1 cellular context compared by ENCODE assay signal in the genomic region with DNA sequence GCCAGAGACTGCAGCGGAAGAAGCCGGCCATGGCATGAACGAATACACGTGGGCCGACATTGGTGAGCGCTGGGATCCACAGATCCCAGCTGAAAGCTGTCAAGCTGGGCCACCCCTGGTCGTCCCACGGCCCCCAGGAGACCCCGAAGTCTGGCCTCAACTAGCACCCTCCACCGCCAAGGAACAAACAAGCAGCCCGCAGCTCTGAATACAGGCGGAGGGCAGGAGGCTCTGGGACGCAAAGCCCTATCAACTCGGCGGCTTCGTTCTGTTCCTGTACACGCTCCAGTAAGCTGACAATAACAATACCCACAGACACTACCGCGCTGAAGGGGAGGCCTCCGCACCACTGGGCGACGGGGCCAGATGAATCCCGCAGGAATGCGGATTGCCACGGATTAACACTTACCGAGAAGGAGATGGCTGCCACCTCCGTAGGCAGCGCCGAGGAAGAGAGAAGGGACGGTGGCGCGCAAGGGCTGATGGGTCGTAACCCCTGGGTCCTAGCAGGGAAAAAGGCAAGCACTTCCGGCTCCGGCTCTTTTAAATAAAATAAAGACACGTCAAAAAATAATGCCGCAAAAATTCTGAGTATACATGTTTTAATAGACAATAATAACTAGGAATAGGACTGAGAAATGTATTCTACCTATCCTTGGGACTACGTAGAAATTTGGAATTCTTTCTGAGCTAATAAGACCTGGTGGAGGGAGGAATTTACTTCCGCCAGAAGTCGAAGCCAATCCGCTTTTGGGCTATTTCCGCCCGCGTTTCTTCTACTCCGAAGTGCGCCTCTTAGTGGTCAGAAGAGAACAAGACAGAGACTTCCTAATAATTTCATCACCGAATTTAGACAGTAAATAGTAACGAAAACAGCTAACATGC.
TF ChIP-seq lines count a peak whose summit lies in the region.

TSS of gene RPL32 (minus strand) at position 481 of the 885 bp plus-strand sequence. CDS start 1,328 bp downstream, outside the sequence.

TF ChIP-seq in HepG2, 621 proteins besides CTCF, POLR2A, EP300 and RAD21 (continued from another document and continues in another):
- TF ChIP-seq, protein P1, sequence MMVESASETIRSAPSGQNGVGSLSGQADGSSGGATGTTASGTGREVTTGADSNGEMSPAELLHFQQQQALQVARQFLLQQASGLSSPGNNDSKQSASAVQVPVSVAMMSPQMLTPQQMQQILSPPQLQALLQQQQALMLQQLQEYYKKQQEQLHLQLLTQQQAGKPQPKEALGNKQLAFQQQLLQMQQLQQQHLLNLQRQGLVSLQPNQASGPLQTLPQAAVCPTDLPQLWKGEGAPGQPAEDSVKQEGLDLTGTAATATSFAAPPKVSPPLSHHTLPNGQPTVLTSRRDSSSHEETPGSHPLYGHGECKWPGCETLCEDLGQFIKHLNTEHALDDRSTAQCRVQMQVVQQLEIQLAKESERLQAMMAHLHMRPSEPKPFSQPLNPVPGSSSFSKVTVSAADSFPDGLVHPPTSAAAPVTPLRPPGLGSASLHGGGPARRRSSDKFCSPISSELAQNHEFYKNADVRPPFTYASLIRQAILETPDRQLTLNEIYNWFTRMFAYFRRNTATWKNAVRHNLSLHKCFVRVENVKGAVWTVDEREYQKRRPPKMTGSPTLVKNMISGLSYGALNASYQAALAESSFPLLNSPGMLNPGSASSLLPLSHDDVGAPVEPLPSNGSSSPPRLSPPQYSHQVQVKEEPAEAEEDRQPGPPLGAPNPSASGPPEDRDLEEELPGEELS (CRISPR knock-in tag; IDR thresholded peaks at IDR 0.05), result peak; percentile 36
- no peak for TF ChIP-seq THAP8 (CRISPR knock-in tag; IDR thresholded peaks at IDR 0.05; ENCODE audit: borderline replicate concordance)
- TF ChIP-seq, protein P2, sequence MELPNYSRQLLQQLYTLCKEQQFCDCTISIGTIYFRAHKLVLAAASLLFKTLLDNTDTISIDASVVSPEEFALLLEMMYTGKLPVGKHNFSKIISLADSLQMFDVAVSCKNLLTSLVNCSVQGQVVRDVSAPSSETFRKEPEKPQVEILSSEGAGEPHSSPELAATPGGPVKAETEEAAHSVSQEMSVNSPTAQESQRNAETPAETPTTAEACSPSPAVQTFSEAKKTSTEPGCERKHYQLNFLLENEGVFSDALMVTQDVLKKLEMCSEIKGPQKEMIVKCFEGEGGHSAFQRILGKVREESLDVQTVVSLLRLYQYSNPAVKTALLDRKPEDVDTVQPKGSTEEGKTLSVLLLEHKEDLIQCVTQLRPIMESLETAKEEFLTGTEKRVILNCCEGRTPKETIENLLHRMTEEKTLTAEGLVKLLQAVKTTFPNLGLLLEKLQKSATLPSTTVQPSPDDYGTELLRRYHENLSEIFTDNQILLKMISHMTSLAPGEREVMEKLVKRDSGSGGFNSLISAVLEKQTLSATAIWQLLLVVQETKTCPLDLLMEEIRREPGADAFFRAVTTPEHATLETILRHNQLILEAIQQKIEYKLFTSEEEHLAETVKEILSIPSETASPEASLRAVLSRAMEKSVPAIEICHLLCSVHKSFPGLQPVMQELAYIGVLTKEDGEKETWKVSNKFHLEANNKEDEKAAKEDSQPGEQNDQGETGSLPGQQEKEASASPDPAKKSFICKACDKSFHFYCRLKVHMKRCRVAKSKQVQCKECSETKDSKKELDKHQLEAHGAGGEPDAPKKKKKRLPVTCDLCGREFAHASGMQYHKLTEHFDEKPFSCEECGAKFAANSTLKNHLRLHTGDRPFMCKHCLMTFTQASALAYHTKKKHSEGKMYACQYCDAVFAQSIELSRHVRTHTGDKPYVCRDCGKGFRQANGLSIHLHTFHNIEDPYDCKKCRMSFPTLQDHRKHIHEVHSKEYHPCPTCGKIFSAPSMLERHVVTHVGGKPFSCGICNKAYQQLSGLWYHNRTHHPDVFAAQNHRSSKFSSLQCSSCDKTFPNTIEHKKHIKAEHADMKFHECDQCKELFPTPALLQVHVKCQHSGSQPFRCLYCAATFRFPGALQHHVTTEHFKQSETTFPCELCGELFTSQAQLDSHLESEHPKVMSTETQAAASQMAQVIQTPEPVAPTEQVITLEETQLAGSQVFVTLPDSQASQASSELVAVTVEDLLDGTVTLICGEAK (IDR thresholded peaks at IDR 0.05), result peak; percentile 73
- TF ChIP-seq, protein P2 (CRISPR knock-in tag; IDR thresholded peaks at IDR 0.05), result peak; percentile 87
- TF ChIP-seq ZNF879 (CRISPR knock-in tag; IDR thresholded peaks at IDR 0.05), result no peak
- TF ChIP-seq SALL2 (CRISPR knock-in tag; IDR thresholded peaks at IDR 0.05), result peak; percentile 50; the same call in 1 of the 2 replicates
- TF ChIP-seq ZNF292 (CRISPR knock-in tag; IDR thresholded peaks at IDR 0.05; ENCODE audit: borderline replicate concordance, low read depth), result no peak
- TF ChIP-seq MEIS2 (CRISPR knock-in tag; IDR thresholded peaks at IDR 0.05), result peak; percentile 69; the same call in 1 of the 2 replicates
- TF ChIP-seq DNMT1 (CRISPR knock-in tag; IDR thresholded peaks at IDR 0.05), result no peak
- TF ChIP-seq ZNF232 (CRISPR knock-in tag; IDR thresholded peaks at IDR 0.05; ENCODE audit: borderline replicate concordance), result peak; percentile 76; the same call in 1 of the 2 replicates
- TF ChIP-seq, protein P3, sequence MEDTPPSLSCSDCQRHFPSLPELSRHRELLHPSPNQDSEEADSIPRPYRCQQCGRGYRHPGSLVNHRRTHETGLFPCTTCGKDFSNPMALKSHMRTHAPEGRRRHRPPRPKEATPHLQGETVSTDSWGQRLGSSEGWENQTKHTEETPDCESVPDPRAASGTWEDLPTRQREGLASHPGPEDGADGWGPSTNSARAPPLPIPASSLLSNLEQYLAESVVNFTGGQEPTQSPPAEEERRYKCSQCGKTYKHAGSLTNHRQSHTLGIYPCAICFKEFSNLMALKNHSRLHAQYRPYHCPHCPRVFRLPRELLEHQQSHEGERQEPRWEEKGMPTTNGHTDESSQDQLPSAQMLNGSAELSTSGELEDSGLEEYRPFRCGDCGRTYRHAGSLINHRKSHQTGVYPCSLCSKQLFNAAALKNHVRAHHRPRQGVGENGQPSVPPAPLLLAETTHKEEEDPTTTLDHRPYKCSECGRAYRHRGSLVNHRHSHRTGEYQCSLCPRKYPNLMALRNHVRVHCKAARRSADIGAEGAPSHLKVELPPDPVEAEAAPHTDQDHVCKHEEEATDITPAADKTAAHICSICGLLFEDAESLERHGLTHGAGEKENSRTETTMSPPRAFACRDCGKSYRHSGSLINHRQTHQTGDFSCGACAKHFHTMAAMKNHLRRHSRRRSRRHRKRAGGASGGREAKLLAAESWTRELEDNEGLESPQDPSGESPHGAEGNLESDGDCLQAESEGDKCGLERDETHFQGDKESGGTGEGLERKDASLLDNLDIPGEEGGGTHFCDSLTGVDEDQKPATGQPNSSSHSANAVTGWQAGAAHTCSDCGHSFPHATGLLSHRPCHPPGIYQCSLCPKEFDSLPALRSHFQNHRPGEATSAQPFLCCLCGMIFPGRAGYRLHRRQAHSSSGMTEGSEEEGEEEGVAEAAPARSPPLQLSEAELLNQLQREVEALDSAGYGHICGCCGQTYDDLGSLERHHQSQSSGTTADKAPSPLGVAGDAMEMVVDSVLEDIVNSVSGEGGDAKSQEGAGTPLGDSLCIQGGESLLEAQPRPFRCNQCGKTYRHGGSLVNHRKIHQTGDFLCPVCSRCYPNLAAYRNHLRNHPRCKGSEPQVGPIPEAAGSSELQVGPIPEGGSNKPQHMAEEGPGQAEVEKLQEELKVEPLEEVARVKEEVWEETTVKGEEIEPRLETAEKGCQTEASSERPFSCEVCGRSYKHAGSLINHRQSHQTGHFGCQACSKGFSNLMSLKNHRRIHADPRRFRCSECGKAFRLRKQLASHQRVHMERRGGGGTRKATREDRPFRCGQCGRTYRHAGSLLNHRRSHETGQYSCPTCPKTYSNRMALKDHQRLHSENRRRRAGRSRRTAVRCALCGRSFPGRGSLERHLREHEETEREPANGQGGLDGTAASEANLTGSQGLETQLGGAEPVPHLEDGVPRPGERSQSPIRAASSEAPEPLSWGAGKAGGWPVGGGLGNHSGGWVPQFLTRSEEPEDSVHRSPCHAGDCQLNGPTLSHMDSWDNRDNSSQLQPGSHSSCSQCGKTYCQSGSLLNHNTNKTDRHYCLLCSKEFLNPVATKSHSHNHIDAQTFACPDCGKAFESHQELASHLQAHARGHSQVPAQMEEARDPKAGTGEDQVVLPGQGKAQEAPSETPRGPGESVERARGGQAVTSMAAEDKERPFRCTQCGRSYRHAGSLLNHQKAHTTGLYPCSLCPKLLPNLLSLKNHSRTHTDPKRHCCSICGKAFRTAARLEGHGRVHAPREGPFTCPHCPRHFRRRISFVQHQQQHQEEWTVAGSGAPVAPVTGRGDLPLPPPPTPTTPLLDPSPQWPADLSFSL (CRISPR knock-in tag; IDR thresholded peaks at IDR 0.05), result no peak
- no peak for TF ChIP-seq ZNF329 (CRISPR knock-in tag; IDR thresholded peaks at IDR 0.05; ENCODE audit: low read depth)
- 0 out of 2 replicates have a peak, but pooled peaks have one; percentile 38 for TF ChIP-seq ZC3H13 (CRISPR knock-in tag; IDR thresholded peaks at IDR 0.05)
- no peak for TF ChIP-seq ZNF280D (CRISPR knock-in tag; IDR thresholded peaks at IDR 0.05)
- TF ChIP-seq, protein P4, sequence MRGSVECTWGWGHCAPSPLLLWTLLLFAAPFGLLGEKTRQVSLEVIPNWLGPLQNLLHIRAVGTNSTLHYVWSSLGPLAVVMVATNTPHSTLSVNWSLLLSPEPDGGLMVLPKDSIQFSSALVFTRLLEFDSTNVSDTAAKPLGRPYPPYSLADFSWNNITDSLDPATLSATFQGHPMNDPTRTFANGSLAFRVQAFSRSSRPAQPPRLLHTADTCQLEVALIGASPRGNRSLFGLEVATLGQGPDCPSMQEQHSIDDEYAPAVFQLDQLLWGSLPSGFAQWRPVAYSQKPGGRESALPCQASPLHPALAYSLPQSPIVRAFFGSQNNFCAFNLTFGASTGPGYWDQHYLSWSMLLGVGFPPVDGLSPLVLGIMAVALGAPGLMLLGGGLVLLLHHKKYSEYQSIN (CRISPR knock-in tag; IDR thresholded peaks at IDR 0.05; ENCODE audit: borderline replicate concordance), result no peak
- TF ChIP-seq ZBTB25 (CRISPR knock-in tag; IDR thresholded peaks at IDR 0.05), result peak; percentile 88
- peak; percentile 99 for TF ChIP-seq DMAP1 (CRISPR knock-in tag; IDR thresholded peaks at IDR 0.05)
- TF ChIP-seq, protein P5, sequence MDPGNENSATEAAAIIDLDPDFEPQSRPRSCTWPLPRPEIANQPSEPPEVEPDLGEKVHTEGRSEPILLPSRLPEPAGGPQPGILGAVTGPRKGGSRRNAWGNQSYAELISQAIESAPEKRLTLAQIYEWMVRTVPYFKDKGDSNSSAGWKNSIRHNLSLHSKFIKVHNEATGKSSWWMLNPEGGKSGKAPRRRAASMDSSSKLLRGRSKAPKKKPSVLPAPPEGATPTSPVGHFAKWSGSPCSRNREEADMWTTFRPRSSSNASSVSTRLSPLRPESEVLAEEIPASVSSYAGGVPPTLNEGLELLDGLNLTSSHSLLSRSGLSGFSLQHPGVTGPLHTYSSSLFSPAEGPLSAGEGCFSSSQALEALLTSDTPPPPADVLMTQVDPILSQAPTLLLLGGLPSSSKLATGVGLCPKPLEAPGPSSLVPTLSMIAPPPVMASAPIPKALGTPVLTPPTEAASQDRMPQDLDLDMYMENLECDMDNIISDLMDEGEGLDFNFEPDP (CRISPR knock-in tag; conservative IDR thresholded peaks at IDR 0.05), result no peak
- no peak for TF ChIP-seq SMARCE1 (IDR thresholded peaks at IDR 0.05; ENCODE audit: borderline replicate concordance)
